Comparison of ENCODE assay signal across 8 cellular contexts in genomic region chr20:8127553-8128255, GRCh38. TPM values are rescaled to one million over a fixed set of nuclear protein-coding genes. Genes with fewer than 3 reads are reported as not detected.
DNase-seq lines count a peak whose midpoint lies in the region; ATAC-seq and TF ChIP-seq lines count a peak whose summit lies in the region.
"Had no signal": no experiment of that assay in that cellular context is flagged by ENCODE, and none has a peak within 500 bp of the region (broad histone marks: within the 10 kb centered on the region; RNA-seq: fewer than 3 reads in every experiment).

No MANE protein-coding gene starts in this region.

- ATAC-seq in GM18870 (IDR thresholded peaks at IDR 0.05; ENCODE audit: unreplicated experiment) (peak; percentile 96), GM21423 (IDR thresholded peaks at IDR 0.05; ENCODE audit: unreplicated experiment) (peak; percentile 56), HG03108 (IDR thresholded peaks at IDR 0.05; ENCODE audit: unreplicated experiment) (peak; percentile 71)

- H3K4me3 ChIP-seq in fibroblast of villous mesenchyme (ENCODE audit: low read depth, low read length), result no peak overlapping the region

- DNase-seq in fibroblast of villous mesenchyme (ENCODE audit: low read depth) (peak; percentile 45), NCI-H2227 treated with DMSO at 0.1 percent for 48 hours (lab: John Stamatoyannopoulos, UW) (no peak), GM19238 (ENCODE audit: insufficient read length, low spot score) (no peak)
- no peak for DNase-seq in activated CD8-positive, alpha-beta memory T cell treated with anti-CD3 and anti-CD28 coated beads, Interleukin-2, amount 50 U/mL, for 48 hours
- DNase-seq: NK-92 treated with Interleukin-12 subunit alpha and Interleukin-12 subunit beta, amount 100 ng/mL, for 24 hours had no signal

- no peak for TF ChIP-seq CTCF in fibroblast of villous mesenchyme (IDR thresholded peaks at IDR 0.05; ENCODE audit: insufficient read depth, low read depth, low read length)

RNA-seq across cellular contexts. Expression of gene PLCB1, which starts 4.4 kb away (rescaled TPM):
- total RNA-seq in fibroblast of villous mesenchyme, result 19.0 and 35.4 TPM in 2 replicates
